In genomic region chr5:138763037-138763778, GRCh38 we compare ENCODE assay signal across 14 cellular contexts.
"Had no signal": no experiment of that assay in that cellular context is flagged by ENCODE, and none has a peak within 500 bp of the region (broad histone marks: within the 10 kb centered on the region; RNA-seq: fewer than 3 reads in every experiment).

No MANE protein-coding gene starts in this region.

- H3K4me3 Mint-ChIP-seq: activated naive CD8-positive, alpha-beta T cell treated with anti-CD3 and anti-CD28 coated beads, Interleukin-2, amount 10 ng/mL, durations not matched to agents 7 days and 5 days; memory B cell; neural crest cell; stimulated activated effector memory CD8-positive, alpha-beta T cell treated with anti-CD3 and anti-CD28 coated beads, Interleukin-12 subunit alpha, Interleukin-12 subunit beta, amount 100 ng/mL, for 72 hours had no signal

- H3K9me3 ChIP-seq: thyroid gland had no signal

- H3K27ac ChIP-seq: gastroesophageal sphincter, parathyroid adenoma, thyroid gland had no signal

- H3K27me3 ChIP-seq: gastroesophageal sphincter, thyroid gland had no signal

- ATAC-seq: activated CD4-positive, CD25-positive, alpha-beta regulatory T cell treated with anti-CD3 and anti-CD28 coated beads, Interleukin-2, amount 50 U/mL, for 24 hours; gastroesophageal sphincter; stimulated activated effector memory CD8-positive, alpha-beta T cell treated with anti-CD3 and anti-CD28 coated beads, Interleukin-12 subunit alpha, Interleukin-12 subunit beta, amount 100 ng/mL, for 72 hours had no signal

- DNase-seq: activated CD4-positive, alpha-beta T cell treated with anti-CD3 and anti-CD28 coated beads, Interleukin-2, amount 50 U/mL, for 48 hours; activated naive CD8-positive, alpha-beta T cell treated with anti-CD3 and anti-CD28 coated beads, Interleukin-2, amount 10 ng/mL, durations not matched to agents 7 days and 5 days; activated T-cell treated with anti-CD3 and anti-CD28 coated beads, Interleukin-2, amount 50 U/mL, for 48 hours; anterior cingulate cortex; hippocampal formation; SHP77 treated with DMSO at 0.1 percent for 48 hours; small intestine; thyroid gland had no signal

- H3K27me3 Mint-ChIP-seq: memory B cell had no signal

- H3K4me3 ChIP-seq: gastroesophageal sphincter, thyroid gland had no signal

- H3K27ac Mint-ChIP-seq: activated naive CD8-positive, alpha-beta T cell treated with anti-CD3 and anti-CD28 coated beads, Interleukin-2, amount 10 ng/mL, durations not matched to agents 7 days and 5 days; memory B cell; stimulated activated effector memory CD8-positive, alpha-beta T cell treated with anti-CD3 and anti-CD28 coated beads, Interleukin-12 subunit alpha, Interleukin-12 subunit beta, amount 100 ng/mL, for 72 hours had no signal

- H3K9me3 Mint-ChIP-seq: memory B cell; neural crest cell; stimulated activated effector memory CD8-positive, alpha-beta T cell treated with anti-CD3 and anti-CD28 coated beads, Interleukin-12 subunit alpha, Interleukin-12 subunit beta, amount 100 ng/mL, for 72 hours had no signal
